8 cellular contexts compared by ENCODE assay signal in the genomic region with DNA sequence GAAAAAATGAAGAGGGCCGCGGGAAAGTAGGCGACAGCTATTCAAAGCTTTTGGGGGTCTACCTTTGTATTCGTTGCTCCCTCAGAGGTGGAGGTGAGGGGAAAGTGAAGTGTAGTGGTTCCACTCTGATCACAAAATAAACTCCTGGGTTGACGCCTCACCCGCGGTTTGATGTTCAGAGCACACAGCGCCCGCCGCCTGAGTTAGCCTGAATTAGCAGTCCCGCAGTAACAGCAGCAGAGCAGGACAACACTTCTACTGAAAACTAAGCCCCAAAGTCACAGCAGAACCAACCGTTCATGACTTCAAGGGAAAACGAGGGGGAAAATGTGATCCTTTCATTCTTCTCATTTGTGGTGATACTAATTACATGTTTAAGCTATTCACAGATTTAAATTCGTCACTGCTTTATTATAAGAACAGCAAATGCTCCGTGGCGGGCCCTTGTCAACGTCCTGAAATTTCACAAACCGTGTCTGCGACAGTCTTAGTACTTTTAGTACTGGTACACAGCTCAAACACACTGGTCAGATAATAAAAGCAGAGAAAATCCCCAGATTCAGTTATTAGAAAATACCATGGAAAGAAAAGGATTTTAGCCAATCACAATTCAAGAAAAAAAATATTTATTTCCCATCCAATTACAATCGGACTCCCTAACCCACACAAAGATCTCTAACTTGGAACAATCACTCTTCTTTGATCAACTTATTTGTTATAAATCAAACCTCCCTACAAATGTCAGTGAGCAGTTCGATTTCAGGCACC. TPM values are rescaled to one million over a fixed set of nuclear protein-coding genes. Genes with fewer than 3 reads are reported as not detected.
DNase-seq lines count a peak whose midpoint lies in the region; ATAC-seq, FAIRE-seq and TF ChIP-seq lines count a peak whose summit lies in the region.

No MANE protein-coding gene starts in this region.

- TF ChIP-seq POLR2A in prostate gland (IDR thresholded peaks at IDR 0.05), result no peak

- in situ Hi-C loops in Caki2 (cut with HindIII; ENCODE audit: low pct_unique_long_range_greater_than_20kb, low sequenced_read_pairs), result no loop called here

- H3K27ac ChIP-seq in right cardiac atrium (ENCODE audit: low read length) (peak overlapping the region; percentile 88), prostate gland (peak overlapping the region; percentile 96 to 97)

- 5% methylated on average over 21 of the region's 21 CpGs for WGBS in right cardiac atrium
- WGBS in prostate gland, result 4% methylated on average over 21 of the region's 21 CpGs

- H3K4me3 ChIP-seq in right cardiac atrium (ENCODE audit: low read length), result peak overlapping the region; percentile 64
- peak overlapping the region; percentile 80 to 85 for H3K4me3 ChIP-seq in prostate gland

- H3K27me3 ChIP-seq in right cardiac atrium (ENCODE audit: control insufficient read depth, insufficient read depth) (no peaks in the 10 kb centered on the region), prostate gland (replicated peaks; ENCODE audit: insufficient read depth) (no peaks in the 10 kb centered on the region)

- ATAC-seq in GM19455 (IDR thresholded peaks at IDR 0.05; ENCODE audit: unreplicated experiment), result peak; percentile 27
- peak; percentile 17 for ATAC-seq in HG03558 (IDR thresholded peaks at IDR 0.05; ENCODE audit: extremely low read depth, unreplicated experiment)
- ATAC-seq in right cardiac atrium, result peak; percentile 55 to 61

- intact Hi-C loops in right cardiac atrium (cut with DNase I), result loop anchor here in 2 of 4 donors (10.0 kb wide), 2 partner anchors 158 to 248 kb away; no protein-coding TSS in a partner anchor
- intact Hi-C loops in prostate gland (cut with DNase I), result loop anchor here (1.0 to 5.0 kb wide), 5 partner anchors 56 to 249 kb away; no protein-coding TSS in a partner anchor

- DNase-seq in Caki2 (ENCODE audit: low read depth) (peak; percentile 75), RCC 7860 (ENCODE audit: low spot score) (peak; percentile 49), anterior cingulate cortex (lab: John Stamatoyannopoulos, UW) (peak in 41 of 58 donors; percentile 11 to 73 (median 56)), right cardiac atrium (peak in 2 of 3 donors; percentile 65 to 76), prostate gland (ENCODE audit: low spot score) (peak; percentile 64), NCI-H2196 (lab: John Stamatoyannopoulos, UW; ENCODE audit: unreplicated experiment) (no peak)

- TF ChIP-seq CTCF in prostate gland (IDR thresholded peaks at IDR 0.05), result no peak

- no peaks in the 10 kb centered on the region for H3K36me3 ChIP-seq in prostate gland

- H3K4me1 ChIP-seq in right cardiac atrium (ENCODE audit: control insufficient read depth, insufficient read depth, low read length), result no peaks in the 10 kb centered on the region
- H3K4me1 ChIP-seq in prostate gland (replicated peaks), result peaks cover 3% of the 10 kb centered on the region

- H3K9me3 ChIP-seq in right cardiac atrium (ENCODE audit: control insufficient read depth, low read length), result no peaks in the 10 kb centered on the region
- no peaks in the 10 kb centered on the region for H3K9me3 ChIP-seq in prostate gland

- no peak for FAIRE-seq in RCC 7860 (lab: Jason Lieb, UNC)

RNA-seq across cellular contexts. Expression of gene JMJD1C, which starts 0.6 kb away (rescaled TPM):
- total RNA-seq in Caki2 (2014; rRNA removed; shearing (Covaris generic); ENCODE audit: low replicate concordance), result 20.2 and 31.0 TPM in 2 replicates
- total RNA-seq in right cardiac atrium (10 to 100 TPM; 42.2 to 44.8 (median 43.8) TPM), prostate gland (10 to 100 TPM; 66.9 to 97.9 TPM)
- polyA plus RNA-seq in right cardiac atrium, result 31.0 TPM

RNA-seq across cellular contexts. Expression of gene REEP3, which starts 54.8 kb away (rescaled TPM):
- 19.7 and 46.7 TPM in 2 replicates for total RNA-seq in Caki2 (2014; rRNA removed; shearing (Covaris generic); ENCODE audit: low replicate concordance)
- total RNA-seq in right cardiac atrium (10 to 100 TPM; 22.9 to 29.7 (median 25.3) TPM), prostate gland (10 to 100 TPM; 32.0 to 52.4 TPM)
- polyA plus RNA-seq in right cardiac atrium, result 11.9 TPM
